ENCODE assay signal across 1 cellular context in the genomic region with DNA sequence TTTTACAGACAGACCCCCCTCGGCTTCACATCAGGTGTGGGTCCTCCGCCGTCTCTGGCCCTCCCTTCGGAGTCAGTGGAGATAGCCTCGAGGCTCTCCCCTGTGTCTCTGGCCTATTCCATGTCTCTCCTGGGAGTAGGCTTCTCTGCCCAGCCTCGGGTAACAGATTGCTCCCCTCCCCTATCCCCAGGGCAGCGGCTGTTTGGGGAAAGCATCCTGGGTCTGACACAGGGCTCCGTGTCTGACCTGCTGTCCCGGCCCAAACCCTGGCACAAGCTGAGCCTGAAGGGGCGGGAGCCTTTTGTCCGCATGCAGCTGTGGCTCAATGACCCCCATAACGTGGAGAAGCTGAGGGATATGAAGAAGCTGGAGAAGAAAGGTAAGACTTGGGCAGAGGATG.
A peak's percentile ranks its signal among the peaks of the same experiment; 100 is the strongest.
TF ChIP-seq lines count a peak whose summit lies in the region.

No MANE protein-coding gene starts in this region.

TF ChIP-seq in HEK293, 187 proteins besides CTCF, POLR2A, EP300 and RAD21:
- TF ChIP-seq ZBTB11 (tag by site-specific recombination; conservative IDR thresholded peaks at IDR 0.05; ENCODE audit: low read depth) (no peak), ZNF626 (tag by site-specific recombination; IDR thresholded peaks at IDR 0.05) (no peak), ZNF19 (tag by site-specific recombination; IDR thresholded peaks at IDR 0.05; ENCODE audit: low read depth) (no peak), ZNF394 (tag by site-specific recombination; IDR thresholded peaks at IDR 0.05; ENCODE audit: borderline replicate concordance) (0 out of 2 replicates have a peak, but pooled peaks have one; percentile 21), ZNF404 (tag by site-specific recombination; IDR thresholded peaks at IDR 0.05) (no peak), ZNF664 (tag by site-specific recombination; IDR thresholded peaks at IDR 0.05) (no peak)
- TF ChIP-seq, protein P1, sequence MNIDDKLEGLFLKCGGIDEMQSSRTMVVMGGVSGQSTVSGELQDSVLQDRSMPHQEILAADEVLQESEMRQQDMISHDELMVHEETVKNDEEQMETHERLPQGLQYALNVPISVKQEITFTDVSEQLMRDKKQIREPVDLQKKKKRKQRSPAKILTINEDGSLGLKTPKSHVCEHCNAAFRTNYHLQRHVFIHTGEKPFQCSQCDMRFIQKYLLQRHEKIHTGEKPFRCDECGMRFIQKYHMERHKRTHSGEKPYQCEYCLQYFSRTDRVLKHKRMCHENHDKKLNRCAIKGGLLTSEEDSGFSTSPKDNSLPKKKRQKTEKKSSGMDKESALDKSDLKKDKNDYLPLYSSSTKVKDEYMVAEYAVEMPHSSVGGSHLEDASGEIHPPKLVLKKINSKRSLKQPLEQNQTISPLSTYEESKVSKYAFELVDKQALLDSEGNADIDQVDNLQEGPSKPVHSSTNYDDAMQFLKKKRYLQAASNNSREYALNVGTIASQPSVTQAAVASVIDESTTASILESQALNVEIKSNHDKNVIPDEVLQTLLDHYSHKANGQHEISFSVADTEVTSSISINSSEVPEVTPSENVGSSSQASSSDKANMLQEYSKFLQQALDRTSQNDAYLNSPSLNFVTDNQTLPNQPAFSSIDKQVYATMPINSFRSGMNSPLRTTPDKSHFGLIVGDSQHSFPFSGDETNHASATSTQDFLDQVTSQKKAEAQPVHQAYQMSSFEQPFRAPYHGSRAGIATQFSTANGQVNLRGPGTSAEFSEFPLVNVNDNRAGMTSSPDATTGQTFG (tag by site-specific recombination; IDR thresholded peaks at IDR 0.05; ENCODE audit: borderline replicate concordance): no peak
